1 cellular context compared by ENCODE assay signal in genomic region chr4:57163530-57164459, GRCh38.
TF ChIP-seq lines count a peak whose summit lies in the region.

No MANE protein-coding gene starts in this region.

TF ChIP-seq in GM12878, 131 proteins besides CTCF, POLR2A, EP300 and RAD21 (continued from another document):
- TF ChIP-seq CREM (IDR thresholded peaks at IDR 0.05; ENCODE audit: low read depth) (0 out of 2 replicates have a peak, but pooled peaks have one; percentile 19), ASH2L (IDR thresholded peaks at IDR 0.05; ENCODE audit: borderline replicate concordance, low read depth) (no peak), IKZF1 (conservative IDR thresholded peaks at IDR 0.05) (peak; percentile 61), DPF2 (IDR thresholded peaks at IDR 0.05) (peak; percentile 44; the same call in 1 of the 2 replicates), RELB (IDR thresholded peaks at IDR 0.05; ENCODE audit: low read depth) (no peak), CHD1 (IDR thresholded peaks at IDR 0.05; ENCODE audit: low read depth, low read length) (no peak), BHLHE40 (IDR thresholded peaks at IDR 0.05; ENCODE audit: borderline replicate concordance in 1 of 2, low read depth in 2 of 2, low read length in 1 of 2) (peak in 1 of 2 experiments; percentile 64; a peak in 2 of 4 replicates)
